Comparison of ENCODE assay signal across 10 cellular contexts in genomic region chr5:172078726-172079345, GRCh38.
A peak's percentile ranks its signal among the peaks of the same experiment; 100 is the strongest.
DNase-seq lines count a peak whose midpoint lies in the region; ATAC-seq, FAIRE-seq and TF ChIP-seq lines count a peak whose summit lies in the region.
"Had no signal": no experiment of that assay in that cellular context is flagged by ENCODE, and none has a peak within 500 bp of the region (broad histone marks: within the 10 kb centered on the region; RNA-seq: fewer than 3 reads in every experiment).

No MANE protein-coding gene starts in this region.

- peak overlapping the region; percentile 5 for H3K27ac Mint-ChIP-seq in HFFc6

- H3K9me3 Mint-ChIP-seq in HFFc6: no peaks in the 10 kb centered on the region

- ATAC-seq in K562: no peak; the same call in 2 of the 3 replicates
- ATAC-seq in mucosa of descending colon: peak; percentile 37
- ATAC-seq in GM18867 (IDR thresholded peaks at IDR 0.05; ENCODE audit: unreplicated experiment): no peak
- ATAC-seq in psoas muscle: no peak

- H3K79me2 ChIP-seq in K562 (ENCODE audit: control insufficient read depth, insufficient read depth, low read length): no peaks in the 10 kb centered on the region
- no peaks in the 10 kb centered on the region for H3K79me2 ChIP-seq in smooth muscle cell (ENCODE audit: low read depth)

- WGBS in K562 (ENCODE audit: insufficient coverage, low coverage, missing lambda C conversion rate): 37% methylated on average over 7 of the region's 8 CpGs
- WGBS in smooth muscle cell (ENCODE audit: low lambda C conversion rate): 93% methylated on average over 8 of the region's 8 CpGs
- WGBS in psoas muscle, 3 donors: 69 to 82% (median 73%) methylated on average over 8 of the region's 8 CpGs

- no peak for TF ChIP-seq RAD21 in K562 (CRISPR knock-in tag; conservative IDR thresholded peaks at IDR 0.05 in 1 of 2, IDR thresholded peaks at IDR 0.05 in 1 of 2)

- H3K27ac ChIP-seq in BLaER1 treated with 17β-estradiol and CSF1 and Interleukin-3, amounts not matched to agents 10 nM and 100 nM: peak overlapping the region in 4 of 11 experiments; percentile 12 to 59 (median 40); a peak in 5 of 22 replicates
- no peak overlapping the region for H3K27ac ChIP-seq in K562 (ENCODE audit: extremely low read depth, low read depth, low read length)
- H3K27ac ChIP-seq in smooth muscle cell (ENCODE audit: low read depth): no peak overlapping the region
- no peak overlapping the region for H3K27ac ChIP-seq in psoas muscle

- TF ChIP-seq CTCF in HFFc6 (IDR thresholded peaks at IDR 0.05): no peak
- TF ChIP-seq CTCF in K562 (IDR thresholded peaks at IDR 0.05 in 2 of 3, conservative IDR thresholded peaks at IDR 0.05 in 1 of 3; ENCODE audit: insufficient read depth in 2 of 3, low read depth in 1 of 3, low read length in 3 of 3): no peak
- TF ChIP-seq CTCF in mucosa of descending colon (IDR thresholded peaks at IDR 0.05): no peak
- no peak for TF ChIP-seq CTCF in smooth muscle cell (IDR thresholded peaks at IDR 0.05; ENCODE audit: borderline replicate concordance, insufficient read depth, poor library complexity, severe bottlenecking)
- TF ChIP-seq CTCF in D721Med (IDR thresholded peaks at IDR 0.05; ENCODE audit: insufficient read depth, missing control alignments): no peak
- TF ChIP-seq CTCF in psoas muscle (IDR thresholded peaks at IDR 0.05): no peak

- no peak for TF ChIP-seq POLR2A in K562 (conservative IDR thresholded peaks at IDR 0.05)

- peaks cover 88 to 100% (median 95%) of the 10 kb centered on the region in 11 experiments for H3K36me3 ChIP-seq in BLaER1 treated with 17β-estradiol and CSF1 and Interleukin-3, amounts not matched to agents 10 nM and 100 nM
- no peaks in the 10 kb centered on the region for H3K36me3 ChIP-seq in K562 (ENCODE audit: control insufficient read depth, insufficient read depth, low read length)
- no peaks in the 10 kb centered on the region for H3K36me3 ChIP-seq in mucosa of descending colon (ENCODE audit: low read depth)
- no peaks in the 10 kb centered on the region for H3K36me3 ChIP-seq in smooth muscle cell (ENCODE audit: low read depth)
- peaks cover 3 to 27% of the 10 kb centered on the region in 2 donors for H3K36me3 ChIP-seq in psoas muscle (ENCODE audit: insufficient read depth in 1 of 2, low read depth in 1 of 2)

- H3F3A ChIP-seq in smooth muscle cell (ENCODE audit: low read depth): no peaks in the 10 kb centered on the region

- H3K36me3 Mint-ChIP-seq in HFFc6 (ENCODE audit: low read depth): peaks cover 48% of the 10 kb centered on the region

- TF ChIP-seq EP300 in K562 (IDR thresholded peaks at IDR 0.05; ENCODE audit: low read length): no peak

- H3K27me3 ChIP-seq in BLaER1 treated with 17β-estradiol and CSF1 and Interleukin-3, amounts not matched to agents 10 nM and 100 nM: no peaks in the 10 kb centered on the region
- H3K27me3 ChIP-seq in K562 (ENCODE audit: control insufficient read depth in 2 of 2, insufficient read depth in 2 of 2, low read length in 2 of 2) (peaks cover 2 to 16% of the 10 kb centered on the region in 2 experiments; a peak in 2 of 5 replicates), smooth muscle cell (ENCODE audit: low read depth) (no peaks in the 10 kb centered on the region), psoas muscle (ENCODE audit: insufficient read depth in 3 of 3, low read length in 2 of 3) (no peaks in the 10 kb centered on the region)

- H3K4me1 Mint-ChIP-seq in HFFc6 (ENCODE audit: low read depth): peaks cover 29% of the 10 kb centered on the region

- no peaks in the 10 kb centered on the region for H3K27me3 Mint-ChIP-seq in HFFc6 (ENCODE audit: insufficient read depth)

- H3K9me3 ChIP-seq in BLaER1 treated with 17β-estradiol and CSF1 and Interleukin-3, amounts not matched to agents 10 nM and 100 nM (replicated peaks in 1 of 11): no peaks in the 10 kb centered on the region
- 0 out of 2 replicates have a peak, but pooled peaks cover 1% of the 10 kb centered on the region for H3K9me3 ChIP-seq in K562 (replicated peaks; ENCODE audit: control insufficient read depth, insufficient read depth, low read depth, low read length)
- no peaks in the 10 kb centered on the region for H3K9me3 ChIP-seq in mucosa of descending colon
- no peaks in the 10 kb centered on the region for H3K9me3 ChIP-seq in smooth muscle cell (replicated peaks; ENCODE audit: low read depth)
- H3K9me3 ChIP-seq in psoas muscle: peaks cover 3% of the 10 kb centered on the region

- peak overlapping the region in 2 of 11 experiments; percentile 24 to 66; a peak in 2 of 22 replicates for H3K9ac ChIP-seq in BLaER1 treated with 17β-estradiol and CSF1 and Interleukin-3, amounts not matched to agents 10 nM and 100 nM
- H3K9ac ChIP-seq in K562 (ENCODE audit: insufficient read depth in 1 of 2, low read depth in 2 of 2, low read length in 2 of 2) (no peak overlapping the region), smooth muscle cell (ENCODE audit: low read depth) (no peak overlapping the region)

- DNase-seq in HFFc6 (no peak), K562 (ENCODE audit: extremely low read depth in 1 of 4, low spot score in 3 of 4) (no peak), mucosa of descending colon (peak in 1 of 3 donors; percentile 28), smooth muscle cell (lab: John Stamatoyannopoulos, UW; ENCODE audit: unreplicated experiment) (no peak), D721Med (ENCODE audit: insufficient read length, low spot score) (no peak), psoas muscle (no peak)
- DNase-seq: EL, NCI-H774 had no signal

- no TSS peak for BruUV-seq in K562 (replicated peaks; lab: Mats Ljungman, UMichigan)

- in situ Hi-C loops in K562 (cut with MboI): no loop called here

- peak overlapping the region in 6 of 11 experiments; percentile 12 to 78 (median 54); a peak in 10 of 22 replicates for H3K4me2 ChIP-seq in BLaER1 treated with 17β-estradiol and CSF1 and Interleukin-3, amounts not matched to agents 10 nM and 100 nM
- H3K4me2 ChIP-seq in K562 (ENCODE audit: insufficient read depth, low read length) (no peak overlapping the region), smooth muscle cell (no peak overlapping the region)

- peaks cover 0 to 52% (median 10%) of the 10 kb centered on the region in 10 experiments; a peak in 12 of 20 replicates for H3K4me1 ChIP-seq in BLaER1 treated with 17β-estradiol and CSF1 and Interleukin-3, amounts not matched to agents 10 nM and 100 nM
- H3K4me1 ChIP-seq in K562 (replicated peaks in 1 of 2; ENCODE audit: control insufficient read depth in 2 of 2, insufficient read depth in 2 of 2, low read length in 2 of 2) (no peaks in the 10 kb centered on the region; a peak in 2 of 5 replicates), mucosa of descending colon (ENCODE audit: low read depth) (peaks cover 10% of the 10 kb centered on the region), smooth muscle cell (ENCODE audit: low read depth) (no peaks in the 10 kb centered on the region), psoas muscle (no peaks in the 10 kb centered on the region)

- CTCF ChIA-PET in K562 (lab: Yijun Ruan, JAX; ENCODE audit: low intra/inter-chr PET ratio): no interaction called here

- POLR2A ChIA-PET in K562 (lab: Yijun Ruan, JAX): no interaction called here

- intact Hi-C loops in K562 (cut with micrococcal nuclease): no loop called here
- intact Hi-C loops in mucosa of descending colon (cut with DNase I, micrococcal nuclease): no loop called here
- intact Hi-C loops in psoas muscle (cut with DNase I): no loop called here

- no peak overlapping the region for H3K4me3 Mint-ChIP-seq in HFFc6

- no peak overlapping the region for H3K4me3 ChIP-seq in BLaER1 treated with 17β-estradiol and CSF1 and Interleukin-3, amounts not matched to agents 10 nM and 100 nM
- H3K4me3 ChIP-seq in K562 (no peak overlapping the region), mucosa of descending colon (no peak overlapping the region), smooth muscle cell (no peak overlapping the region), psoas muscle (no peak overlapping the region)

- no peaks in the 10 kb centered on the region for H3K9me1 ChIP-seq in K562 (ENCODE audit: control insufficient read depth, insufficient read depth, low read length)

- no peak overlapping the region for H2AFZ ChIP-seq in K562 (ENCODE audit: low read depth, low read length)
- no peak overlapping the region for H2AFZ ChIP-seq in smooth muscle cell (ENCODE audit: low read depth)

- H4K20me1 ChIP-seq in BLaER1 treated with 17β-estradiol and CSF1 and Interleukin-3, amounts not matched to agents 10 nM and 100 nM: peaks cover 0 to 93% (median 13%) of the 10 kb centered on the region in 11 experiments; a peak in 10 of 22 replicates
- H4K20me1 ChIP-seq in K562 (replicated peaks; ENCODE audit: control insufficient read depth, insufficient read depth, low read length) (no peaks in the 10 kb centered on the region), smooth muscle cell (ENCODE audit: low read depth) (no peaks in the 10 kb centered on the region)

- FAIRE-seq in K562 (lab: Jason Lieb, UNC) (no peak), D721Med (lab: Jason Lieb, UNC) (no peak)

TF ChIP-seq in K562, 482 proteins besides CTCF, POLR2A, EP300 and RAD21 (continues in another document):
- TF ChIP-seq, protein P1, sequence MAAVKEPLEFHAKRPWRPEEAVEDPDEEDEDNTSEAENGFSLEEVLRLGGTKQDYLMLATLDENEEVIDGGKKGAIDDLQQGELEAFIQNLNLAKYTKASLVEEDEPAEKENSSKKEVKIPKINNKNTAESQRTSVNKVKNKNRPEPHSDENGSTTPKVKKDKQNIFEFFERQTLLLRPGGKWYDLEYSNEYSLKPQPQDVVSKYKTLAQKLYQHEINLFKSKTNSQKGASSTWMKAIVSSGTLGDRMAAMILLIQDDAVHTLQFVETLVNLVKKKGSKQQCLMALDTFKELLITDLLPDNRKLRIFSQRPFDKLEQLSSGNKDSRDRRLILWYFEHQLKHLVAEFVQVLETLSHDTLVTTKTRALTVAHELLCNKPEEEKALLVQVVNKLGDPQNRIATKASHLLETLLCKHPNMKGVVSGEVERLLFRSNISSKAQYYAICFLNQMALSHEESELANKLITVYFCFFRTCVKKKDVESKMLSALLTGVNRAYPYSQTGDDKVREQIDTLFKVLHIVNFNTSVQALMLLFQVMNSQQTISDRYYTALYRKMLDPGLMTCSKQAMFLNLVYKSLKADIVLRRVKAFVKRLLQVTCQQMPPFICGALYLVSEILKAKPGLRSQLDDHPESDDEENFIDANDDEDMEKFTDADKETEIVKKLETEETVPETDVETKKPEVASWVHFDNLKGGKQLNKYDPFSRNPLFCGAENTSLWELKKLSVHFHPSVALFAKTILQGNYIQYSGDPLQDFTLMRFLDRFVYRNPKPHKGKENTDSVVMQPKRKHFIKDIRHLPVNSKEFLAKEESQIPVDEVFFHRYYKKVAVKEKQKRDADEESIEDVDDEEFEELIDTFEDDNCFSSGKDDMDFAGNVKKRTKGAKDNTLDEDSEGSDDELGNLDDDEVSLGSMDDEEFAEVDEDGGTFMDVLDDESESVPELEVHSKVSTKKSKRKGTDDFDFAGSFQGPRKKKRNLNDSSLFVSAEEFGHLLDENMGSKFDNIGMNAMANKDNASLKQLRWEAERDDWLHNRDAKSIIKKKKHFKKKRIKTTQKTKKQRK (IDR thresholded peaks at IDR 0.05; ENCODE audit: borderline replicate concordance, low read depth, low read length): no peak
- TF ChIP-seq HCFC1 (IDR thresholded peaks at IDR 0.05; ENCODE audit: low read depth, low read length) (no peak), ZNF444 (CRISPR knock-in tag; IDR thresholded peaks at IDR 0.05) (no peak), NFIC (IDR thresholded peaks at IDR 0.05) (peak; percentile 48), RFX7 (CRISPR knock-in tag; IDR thresholded peaks at IDR 0.05) (no peak), ZKSCAN8 (CRISPR knock-in tag; IDR thresholded peaks at IDR 0.05) (no peak)

Comparison
In these comparisons a context has a peak if more than half of its experiments do, and no peak if none do; other contexts are left out.
1. H3K4me2 ChIP-seq: peak in BLaER1 treated with 17β-estradiol and CSF1 and Interleukin-3, amounts not matched to agents 10 nM and 100 nM (6 of 11); none in K562 (single experiment) and smooth muscle cell (single experiment).